10 cellular contexts compared by ENCODE assay signal in genomic region chr12:116244001-116244400, GRCh38.
DNase-seq lines count a peak whose midpoint lies in the region; ATAC-seq and FAIRE-seq lines count a peak whose summit lies in the region.
"Had no signal": no experiment of that assay in that cellular context is flagged by ENCODE, and none has a peak within 500 bp of the region (broad histone marks: within the 10 kb centered on the region; RNA-seq: fewer than 3 reads in every experiment).

No MANE protein-coding gene starts in this region.

- H3K27ac Mint-ChIP-seq in activated T-cell treated with anti-CD3 and anti-CD28 coated beads, Interleukin-2, amount 50 U/mL, for 24 hours: peak overlapping the region; percentile 50
- H3K27ac Mint-ChIP-seq in stimulated activated memory B cell treated with anti-CD40 and anti-IgM and Interleukin-4, amounts not matched to agents 10 μg/mL and 1 μg/mL and 100 μg/mL, for 72 hours: peak overlapping the region; percentile 67

- intact Hi-C loops in head of caudate nucleus (cut with DNase I): no loop called here

- peaks cover 2% of the 10 kb centered on the region for H3K36me3 Mint-ChIP-seq in activated T-cell treated with anti-CD3 and anti-CD28 coated beads, Interleukin-2, amount 50 U/mL, for 24 hours (ENCODE audit: low read depth)
- H3K36me3 Mint-ChIP-seq in stimulated activated memory B cell treated with anti-CD40 and anti-IgM and Interleukin-4, amounts not matched to agents 10 μg/mL and 1 μg/mL and 100 μg/mL, for 72 hours: peaks cover 9% of the 10 kb centered on the region

- FAIRE-seq in RCC 7860 (lab: Jason Lieb, UNC): peak; percentile 69

- H3K27me3 Mint-ChIP-seq in activated T-cell treated with anti-CD3 and anti-CD28 coated beads, Interleukin-2, amount 50 U/mL, for 24 hours: no peaks in the 10 kb centered on the region
- no peaks in the 10 kb centered on the region for H3K27me3 Mint-ChIP-seq in stimulated activated memory B cell treated with anti-CD40 and anti-IgM and Interleukin-4, amounts not matched to agents 10 μg/mL and 1 μg/mL and 100 μg/mL, for 72 hours

- ATAC-seq in stimulated activated memory B cell treated with anti-CD40 and anti-IgM and Interleukin-4, amounts not matched to agents 10 μg/mL and 1 μg/mL and 100 μg/mL, for 72 hours: peak; percentile 76

- H3K9me3 Mint-ChIP-seq in activated T-cell treated with anti-CD3 and anti-CD28 coated beads, Interleukin-2, amount 50 U/mL, for 24 hours: no peaks in the 10 kb centered on the region
- H3K9me3 Mint-ChIP-seq in stimulated activated memory B cell treated with anti-CD40 and anti-IgM and Interleukin-4, amounts not matched to agents 10 μg/mL and 1 μg/mL and 100 μg/mL, for 72 hours: no peaks in the 10 kb centered on the region

- DNase-seq in activated T-cell treated with anti-CD3 and anti-CD28 coated beads, Interleukin-2, amount 50 U/mL, for 24 hours: no peak
- DNase-seq in activated T-cell treated with anti-CD3 and anti-CD28 coated beads, Interleukin-2, amount 50 U/mL, for 1 hour: no peak
- peak; percentile 24 for DNase-seq in RCC 7860 (ENCODE audit: low spot score)
- DNase-seq in iris pigment epithelial cell (ENCODE audit: low read depth): peak; percentile 65
- no peak for DNase-seq in pons (ENCODE audit: low spot score)
- no peak for DNase-seq in head of caudate nucleus
- no peak for DNase-seq in NCI-H524 (lab: John Stamatoyannopoulos, UW)
- DNase-seq: COR-L47, MV-4-11 had no signal

- H3K4me1 Mint-ChIP-seq in activated T-cell treated with anti-CD3 and anti-CD28 coated beads, Interleukin-2, amount 50 U/mL, for 24 hours (ENCODE audit: low read depth): peaks cover 77% of the 10 kb centered on the region
- peaks cover 73% of the 10 kb centered on the region for H3K4me1 Mint-ChIP-seq in stimulated activated memory B cell treated with anti-CD40 and anti-IgM and Interleukin-4, amounts not matched to agents 10 μg/mL and 1 μg/mL and 100 μg/mL, for 72 hours

- no peak overlapping the region for H3K4me3 Mint-ChIP-seq in activated T-cell treated with anti-CD3 and anti-CD28 coated beads, Interleukin-2, amount 50 U/mL, for 24 hours
- no peak overlapping the region for H3K4me3 Mint-ChIP-seq in stimulated activated memory B cell treated with anti-CD40 and anti-IgM and Interleukin-4, amounts not matched to agents 10 μg/mL and 1 μg/mL and 100 μg/mL, for 72 hours

Comparison
In these comparisons a context has a peak if more than half of its experiments do, and no peak if none do; other contexts are left out.
1. DNase-seq: peak in RCC 7860 (single experiment) and iris pigment epithelial cell (single experiment); none in activated T-cell treated with anti-CD3 and anti-CD28 coated beads, Interleukin-2, amount 50 U/mL, for 24 hours (single experiment), activated T-cell treated with anti-CD3 and anti-CD28 coated beads, Interleukin-2, amount 50 U/mL, for 1 hour (single experiment), pons (single experiment), head of caudate nucleus (0 of 42) and NCI-H524 (0 of 2).